Comparison of ENCODE assay signal across 1 cellular context in genomic region chrY:12662745-12663576, GRCh38.
TF ChIP-seq lines count a peak whose summit lies in the region.

No MANE protein-coding gene starts in this region.

TF ChIP-seq in HepG2, 621 proteins besides CTCF, POLR2A, EP300 and RAD21 (continued from another document):
- no peak for TF ChIP-seq AKNA (CRISPR knock-in tag; IDR thresholded peaks at IDR 0.05; ENCODE audit: borderline replicate concordance)
- TF ChIP-seq SAP130 (CRISPR knock-in tag; IDR thresholded peaks at IDR 0.05; ENCODE audit: low read depth): peak; percentile 15; the same call in 1 of the 2 replicates
- no peak for TF ChIP-seq GMEB1 (CRISPR knock-in tag; IDR thresholded peaks at IDR 0.05; ENCODE audit: borderline replicate concordance)
- no peak for TF ChIP-seq ZNF33B (CRISPR knock-in tag; IDR thresholded peaks at IDR 0.05)
- TF ChIP-seq PRDM15 (CRISPR knock-in tag; IDR thresholded peaks at IDR 0.05): peak; percentile 85
- no peak for TF ChIP-seq ELF1 (CRISPR knock-in tag; IDR thresholded peaks at IDR 0.05)
